In genomic region chr10:31972519-31973041, GRCh38 we compare ENCODE assay signal across 1 cellular context.
A peak's percentile ranks its signal among the peaks of the same experiment; 100 is the strongest.
TF ChIP-seq lines count a peak whose summit lies in the region.

No MANE protein-coding gene starts in this region.

TF ChIP-seq in K562, 482 proteins besides CTCF, POLR2A, EP300 and RAD21 (continued from another document and continues in another):
- peak; percentile 34 to 82 for TF ChIP-seq AFF1 (IDR thresholded peaks at IDR 0.05; ENCODE audit: low read depth in 1 of 2, partially characterized antibody in 2 of 2)
- peak; percentile 48; the same call in 1 of the 2 replicates for TF ChIP-seq VEZF1 (CRISPR knock-in tag; IDR thresholded peaks at IDR 0.05)
- peak; percentile 93 for TF ChIP-seq CREB3L1 (IDR thresholded peaks at IDR 0.05; ENCODE audit: borderline replicate concordance, low read depth)
- peak; percentile 61 for TF ChIP-seq TBP (optimal IDR thresholded peaks at IDR 0.05; ENCODE audit: low read depth, low read length)
- no peak for TF ChIP-seq SNRNP70 (optimal IDR thresholded peaks at IDR 0.05; ENCODE audit: low read depth, low read length)
- TF ChIP-seq ZKSCAN1 (IDR thresholded peaks at IDR 0.05; ENCODE audit: low read depth, low read length): peak; percentile 73
- peak; percentile 92 for TF ChIP-seq DMBX1 (CRISPR knock-in tag; IDR thresholded peaks at IDR 0.05; ENCODE audit: borderline replicate concordance)
- TF ChIP-seq PATZ1 (CRISPR knock-in tag; IDR thresholded peaks at IDR 0.05; ENCODE audit: borderline replicate concordance): no peak
- TF ChIP-seq MTA2 (IDR thresholded peaks at IDR 0.05; ENCODE audit: low read depth): peak; percentile 98
- TF ChIP-seq ZNF134 (CRISPR knock-in tag; conservative IDR thresholded peaks at IDR 0.05): peak; percentile 64
- TF ChIP-seq HNRNPK (IDR thresholded peaks at IDR 0.05; ENCODE audit: low read depth, low read length, poor library complexity, severe bottlenecking): no peak
- no peak for TF ChIP-seq ID3 (CRISPR knock-in tag; IDR thresholded peaks at IDR 0.05)
- TF ChIP-seq ID3 (tag; IDR thresholded peaks at IDR 0.05): peak; percentile 97
- peak; percentile 99 for TF ChIP-seq CTBP1 (IDR thresholded peaks at IDR 0.05; ENCODE audit: borderline replicate concordance)
- peak; percentile 72 for TF ChIP-seq SP1 (CRISPR knock-in tag; IDR thresholded peaks at IDR 0.05)
- TF ChIP-seq SREBF1 (IDR thresholded peaks at IDR 0.05; ENCODE audit: borderline replicate concordance, low read depth, low read length): no peak
- no peak for TF ChIP-seq LARP7 (IDR thresholded peaks at IDR 0.05)
- peak; percentile 51 to 63; a peak in 3 of 4 replicates for TF ChIP-seq NRF1 (conservative IDR thresholded peaks at IDR 0.05 in 1 of 2, IDR thresholded peaks at IDR 0.05 in 1 of 2)
- TF ChIP-seq ZNF280B (CRISPR knock-in tag; IDR thresholded peaks at IDR 0.05): no peak
- 0 out of 2 replicates have a peak, but pooled peaks have one; percentile 44 for TF ChIP-seq MYC (IDR thresholded peaks at IDR 0.05; ENCODE audit: low read depth, low read length)
- TF ChIP-seq MYC (CRISPR knock-in tag; IDR thresholded peaks at IDR 0.05; ENCODE audit: borderline replicate concordance, low read depth): no peak
- TF ChIP-seq ZNF184 (CRISPR knock-in tag; IDR thresholded peaks at IDR 0.05): no peak
- TF ChIP-seq TARDBP (IDR thresholded peaks at IDR 0.05): peak; percentile 92; the same call in 1 of the 2 replicates
- TF ChIP-seq SMARCA4 (IDR thresholded peaks at IDR 0.05): peak; percentile 99
- no peak for TF ChIP-seq STAT5B (CRISPR knock-in tag; IDR thresholded peaks at IDR 0.05)
- TF ChIP-seq THAP12 (CRISPR knock-in tag; IDR thresholded peaks at IDR 0.05): peak; percentile 24; the same call in 1 of the 2 replicates
- TF ChIP-seq PHB2 (IDR thresholded peaks at IDR 0.05; ENCODE audit: low read depth): peak; percentile 97
- peak; percentile 99 for TF ChIP-seq SOX6 (IDR thresholded peaks at IDR 0.05)
- no peak for TF ChIP-seq MBD1 (CRISPR knock-in tag; IDR thresholded peaks at IDR 0.05)
- TF ChIP-seq ZNF24 (IDR thresholded peaks at IDR 0.05): peak; percentile 92
- no peak for TF ChIP-seq TGIF2 (CRISPR knock-in tag; IDR thresholded peaks at IDR 0.05)
- peak; percentile 80; the same call in 1 of the 2 replicates for TF ChIP-seq TCF7 (IDR thresholded peaks at IDR 0.05; ENCODE audit: borderline replicate concordance)
- no peak for TF ChIP-seq ZBTB26 (CRISPR knock-in tag; IDR thresholded peaks at IDR 0.05)
- peak; percentile 99 for TF ChIP-seq GATA2 (CRISPR knock-in tag; IDR thresholded peaks at IDR 0.05)
- TF ChIP-seq MEF2D (tag; conservative IDR thresholded peaks at IDR 0.05; ENCODE audit: low read depth): peak; percentile 71
- peak; percentile 72; the same call in 1 of the 2 replicates for TF ChIP-seq ZBTB2 (IDR thresholded peaks at IDR 0.05)
- no peak for TF ChIP-seq ZNF449 (CRISPR knock-in tag; IDR thresholded peaks at IDR 0.05)
- TF ChIP-seq ZNF212 (CRISPR knock-in tag; IDR thresholded peaks at IDR 0.05): no peak
- no peak for TF ChIP-seq ZNF668 (CRISPR knock-in tag; IDR thresholded peaks at IDR 0.05)
- peak; percentile 99 for TF ChIP-seq ZEB2 (IDR thresholded peaks at IDR 0.05)
- TF ChIP-seq ZNF511 (CRISPR knock-in tag; IDR thresholded peaks at IDR 0.05): peak; percentile 62; the same call in 1 of the 2 replicates
- peak; percentile 100 for TF ChIP-seq CBFA2T2 (conservative IDR thresholded peaks at IDR 0.05)
- peak; percentile 20; the same call in 1 of the 2 replicates for TF ChIP-seq ZNF239 (CRISPR knock-in tag; IDR thresholded peaks at IDR 0.05)
